2 cellular contexts compared by ENCODE assay signal in the genomic region with DNA sequence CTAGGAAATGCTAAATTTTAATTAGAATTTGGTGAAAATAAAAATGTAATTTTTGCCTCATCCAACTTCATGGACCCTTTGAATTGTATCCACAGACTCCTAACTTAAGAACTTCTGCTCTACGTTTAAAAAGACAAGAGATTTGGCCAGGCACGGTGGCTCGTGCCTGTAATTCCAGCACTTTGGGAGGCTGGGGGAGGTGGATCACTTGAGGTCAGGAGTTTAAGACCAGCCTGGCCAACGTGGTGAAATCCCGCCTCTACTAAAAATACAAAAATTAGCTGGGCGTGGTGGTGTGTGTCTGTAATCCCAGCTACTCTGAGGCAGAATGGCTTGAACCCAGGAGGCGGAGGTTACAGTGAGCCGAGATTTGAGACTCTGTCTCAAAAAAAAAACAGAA. TPM values are rescaled to one million over a fixed set of nuclear protein-coding genes. Genes with fewer than 3 reads are reported as not detected.
"Had no signal": no experiment of that assay in that cellular context is flagged by ENCODE, and none has a peak within 500 bp of the region (broad histone marks: within the 10 kb centered on the region; RNA-seq: fewer than 3 reads in every experiment).

No MANE protein-coding gene starts in this region.

RNA-seq across cellular contexts. Expression of gene ADAMTS7, which starts 54.8 kb away (rescaled TPM):
- total RNA-seq: mononuclear cell had no signal
- polyA plus RNA-seq: immature natural killer cell had no signal
